8 cellular contexts compared by ENCODE assay signal in the genomic region with DNA sequence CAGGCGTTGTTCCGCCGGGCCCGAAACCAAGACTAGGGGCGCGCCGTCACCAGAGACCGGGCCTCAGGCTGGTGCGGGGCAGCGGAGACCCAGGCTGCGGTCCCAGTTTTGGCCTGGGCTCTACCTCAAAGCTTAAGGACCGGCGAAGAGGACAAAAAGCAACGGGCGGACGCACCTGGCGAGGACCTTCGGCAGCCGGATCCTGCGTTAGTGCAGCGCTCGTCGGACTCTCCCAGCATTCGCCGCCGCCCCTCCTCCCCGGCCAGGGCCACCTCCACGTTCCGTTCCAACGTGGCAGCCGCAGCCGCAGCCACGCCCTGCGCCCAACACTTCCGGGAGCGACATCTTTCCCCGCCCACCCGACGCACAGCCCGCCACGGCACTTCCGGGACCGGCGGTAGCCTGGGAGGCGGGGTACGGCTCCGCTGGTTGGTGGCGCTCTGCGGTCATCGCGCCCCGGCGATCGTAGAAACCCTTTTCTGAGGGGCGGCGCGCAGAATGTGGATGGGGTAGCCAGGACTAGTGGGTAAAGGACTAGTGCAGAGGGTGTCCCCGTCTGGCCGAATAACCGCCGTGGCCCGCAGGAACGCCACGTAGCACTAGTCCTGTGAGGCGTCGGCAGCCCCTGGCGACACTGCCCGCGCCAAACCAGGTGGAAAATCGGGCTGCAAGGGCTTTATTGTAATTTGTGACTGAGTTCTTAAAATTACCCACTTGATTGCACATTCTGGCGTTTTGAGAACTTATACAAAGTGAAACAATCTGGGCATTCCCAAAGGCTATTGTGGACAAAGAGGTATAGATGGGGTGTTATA. TPM values are rescaled to one million over a fixed set of nuclear protein-coding genes. Genes with fewer than 3 reads are reported as not detected.
A peak's percentile ranks its signal among the peaks of the same experiment; 100 is the strongest.
DNase-seq lines count a peak whose midpoint lies in the region; ATAC-seq and TF ChIP-seq lines count a peak whose summit lies in the region.

A gene with protein sequence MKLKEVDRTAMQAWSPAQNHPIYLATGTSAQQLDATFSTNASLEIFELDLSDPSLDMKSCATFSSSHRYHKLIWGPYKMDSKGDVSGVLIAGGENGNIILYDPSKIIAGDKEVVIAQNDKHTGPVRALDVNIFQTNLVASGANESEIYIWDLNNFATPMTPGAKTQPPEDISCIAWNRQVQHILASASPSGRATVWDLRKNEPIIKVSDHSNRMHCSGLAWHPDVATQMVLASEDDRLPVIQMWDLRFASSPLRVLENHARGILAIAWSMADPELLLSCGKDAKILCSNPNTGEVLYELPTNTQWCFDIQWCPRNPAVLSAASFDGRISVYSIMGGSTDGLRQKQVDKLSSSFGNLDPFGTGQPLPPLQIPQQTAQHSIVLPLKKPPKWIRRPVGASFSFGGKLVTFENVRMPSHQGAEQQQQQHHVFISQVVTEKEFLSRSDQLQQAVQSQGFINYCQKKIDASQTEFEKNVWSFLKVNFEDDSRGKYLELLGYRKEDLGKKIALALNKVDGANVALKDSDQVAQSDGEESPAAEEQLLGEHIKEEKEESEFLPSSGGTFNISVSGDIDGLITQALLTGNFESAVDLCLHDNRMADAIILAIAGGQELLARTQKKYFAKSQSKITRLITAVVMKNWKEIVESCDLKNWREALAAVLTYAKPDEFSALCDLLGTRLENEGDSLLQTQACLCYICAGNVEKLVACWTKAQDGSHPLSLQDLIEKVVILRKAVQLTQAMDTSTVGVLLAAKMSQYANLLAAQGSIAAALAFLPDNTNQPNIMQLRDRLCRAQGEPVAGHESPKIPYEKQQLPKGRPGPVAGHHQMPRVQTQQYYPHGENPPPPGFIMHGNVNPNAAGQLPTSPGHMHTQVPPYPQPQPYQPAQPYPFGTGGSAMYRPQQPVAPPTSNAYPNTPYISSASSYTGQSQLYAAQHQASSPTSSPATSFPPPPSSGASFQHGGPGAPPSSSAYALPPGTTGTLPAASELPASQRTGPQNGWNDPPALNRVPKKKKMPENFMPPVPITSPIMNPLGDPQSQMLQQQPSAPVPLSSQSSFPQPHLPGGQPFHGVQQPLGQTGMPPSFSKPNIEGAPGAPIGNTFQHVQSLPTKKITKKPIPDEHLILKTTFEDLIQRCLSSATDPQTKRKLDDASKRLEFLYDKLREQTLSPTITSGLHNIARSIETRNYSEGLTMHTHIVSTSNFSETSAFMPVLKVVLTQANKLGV (minus strand): TSS at position 241 of the 815 bp plus-strand sequence. CDS start 9,217 bp downstream, outside the sequence.

- H3K27ac Mint-ChIP-seq in activated B cell treated with CpG ODN at 0.5 μM for 24 hours (peak within 1 kb of the TSS; percentile 94), immature natural killer cell (peak within 1 kb of the TSS; percentile 98 to 99 (median 99))

- H3K4me3 ChIP-seq in spleen: peak within 1 kb of the TSS; percentile 59 to 79 (median 67)

- H3K9me3 Mint-ChIP-seq in activated B cell treated with CpG ODN at 0.5 μM for 24 hours: no peaks in the 10 kb centered on the region
- H3K9me3 Mint-ChIP-seq in immature natural killer cell: no peaks in the 10 kb centered on the region

- POLR2A ChIA-PET in activated B cell treated with CpG ODN at 0.5 μM for 24 hours (lab: Charles Lee): interaction anchor here (0.6 to 4.3 kb wide), 5 partner anchors 9 to 393 kb away, joined by 3 to 33 read pairs (median 5); a partner anchor contains a TSS

- H3K27me3 ChIP-seq in spleen (replicated peaks in 1 of 7): no peaks in the 10 kb centered on the region

- H3K4me1 ChIP-seq in spleen: peaks cover 17 to 57% (median 38%) of the 10 kb centered on the region in 6 donors

- TF ChIP-seq POLR2A in GM18951 (IDR thresholded peaks at IDR 0.05; ENCODE audit: extremely low read depth, insufficient read depth, insufficient read length) (peak; percentile 96), spleen (IDR thresholded peaks at IDR 0.05) (peak; percentile 51 to 85 (median 82))

- H3K9me3 ChIP-seq in spleen: no peaks in the 10 kb centered on the region

- TF ChIP-seq CTCF in activated B cell treated with CpG ODN at 0.5 μM for 24 hours (IDR thresholded peaks at IDR 0.05): no peak
- TF ChIP-seq CTCF in spleen (IDR thresholded peaks at IDR 0.05 in 8 of 11, conservative IDR thresholded peaks at IDR 0.05 in 3 of 11): peak in 3 of 11 experiments; percentile 21 to 39 (median 29)

- WGBS in spleen, 5 donors: 0 to 1% (median 0%) methylated on average over 60 to 71 of the region's 71 CpGs

- DNase-seq in AG08395 (ENCODE audit: low spot score) (peak; percentile 95), NCI-H226 (peak; percentile 89), activated B cell treated with CpG ODN at 0.5 μM for 24 hours (peak; percentile 97), caudate nucleus (lab: John Stamatoyannopoulos, UW) (peak; percentile 20 to 96 (median 90)), immature natural killer cell (peak; percentile 97 to 98 (median 98)), spleen (peak; percentile 100)

- CTCF ChIA-PET in activated B cell treated with CpG ODN at 0.5 μM for 24 hours (lab: Charles Lee): no interaction called here

- intact Hi-C loops in activated B cell treated with CpG ODN at 0.5 μM for 24 hours (cut with micrococcal nuclease) (loop anchor here (1.0 to 10.0 kb wide), 9 partner anchors 9 to 606 kb away; a partner anchor contains a TSS), spleen (cut with DNase I; ENCODE audit: low total_unique reads) (no loop called here)

- H3K4me1 Mint-ChIP-seq in activated B cell treated with CpG ODN at 0.5 μM for 24 hours (peaks cover 34% of the 10 kb centered on the region), immature natural killer cell (peaks cover 32 to 66% of the 10 kb centered on the region in 2 donors)

- H3K27ac ChIP-seq in caudate nucleus (ENCODE audit: low read depth, low read length): peak within 1 kb of the TSS; percentile 94
- peak within 1 kb of the TSS; percentile 88 to 98 (median 97) for H3K27ac ChIP-seq in spleen

- H3K4me3 Mint-ChIP-seq in activated B cell treated with CpG ODN at 0.5 μM for 24 hours (peak within 1 kb of the TSS; percentile 93), immature natural killer cell (peak within 1 kb of the TSS; percentile 95 to 98 (median 96))

- H3K36me3 ChIP-seq in spleen: peaks cover 0 to 36% (median 13%) of the 10 kb centered on the region in 6 donors

- in situ Hi-C loops in GM18951 (cut with MboI; ENCODE audit: low sequenced_read_pairs, unreplicated experiment): no loop called here

- peak; percentile 90 for ATAC-seq in HG03196 (IDR thresholded peaks at IDR 0.05; ENCODE audit: unreplicated experiment)
- peak; percentile 92 for ATAC-seq in activated B cell treated with CpG ODN at 0.5 μM for 24 hours (ENCODE audit: low read depth)

- H3K36me3 Mint-ChIP-seq in activated B cell treated with CpG ODN at 0.5 μM for 24 hours (ENCODE audit: low read depth): peaks cover 41% of the 10 kb centered on the region
- H3K36me3 Mint-ChIP-seq in immature natural killer cell: peaks cover 6 to 14% (median 11%) of the 10 kb centered on the region in 3 donors

- H3K27me3 Mint-ChIP-seq in activated B cell treated with CpG ODN at 0.5 μM for 24 hours (no peaks in the 10 kb centered on the region), immature natural killer cell (ENCODE audit: low read depth in 3 of 3) (peaks cover 16 to 22% (median 19%) of the 10 kb centered on the region in 3 donors)

RNA-seq across cellular contexts. Expression of the gene that starts here (rescaled TPM):
- 154 and 172 TPM in 2 replicates for total RNA-seq in activated B cell treated with CpG ODN at 0.5 μM for 24 hours
- 100 to 1,000 TPM; 109 to 150 (median 147) TPM for polyA plus RNA-seq in immature natural killer cell
- total RNA-seq in spleen: 100 to 1,000 TPM; 133 to 204 (median 164) TPM
- 10 to 100 TPM; 63.6 to 71.1 (median 64.7) TPM for polyA plus RNA-seq in spleen

Comparison
In these comparisons a context has a peak if more than half of its experiments do, and no peak if none do; other contexts are left out.
1. Peak in every context shown above with its lines: DNase-seq, ATAC-seq, H3K4me3 ChIP-seq and H3K27ac ChIP-seq.